ENCODE assay signal across 8 cellular contexts in genomic region chrX:23783569-23784486, GRCh38. TPM values are rescaled to one million over a fixed set of nuclear protein-coding genes. Genes with fewer than 3 reads are reported as not detected.
A peak's percentile ranks its signal among the peaks of the same experiment; 100 is the strongest.
DNase-seq lines count a peak whose midpoint lies in the region; ATAC-seq and TF ChIP-seq lines count a peak whose summit lies in the region.

No MANE protein-coding gene starts in this region.

- CTCF ChIA-PET in OCI-LY7 (lab: Charles Lee; ENCODE audit: unreplicated experiment) = interaction anchor here (2.6 kb wide), 1 partner anchor 118 kb away, joined by 16 read pairs; no protein-coding TSS in a partner anchor

- intact Hi-C loops in OCI-LY7 (cut with micrococcal nuclease; ENCODE audit: unreplicated experiment) = loop anchor here (1.0 to 2.0 kb wide), 3 partner anchors 28 to 271 kb away; partner anchors contain the start of gene EIF2S3

- peak overlapping the region; percentile 84 for H3K4me2 ChIP-seq in OCI-LY7 (ENCODE audit: low read length)

- no peaks in the 10 kb centered on the region for H4K20me1 ChIP-seq in OCI-LY7 (ENCODE audit: insufficient read depth, low read length)

- H3K9ac ChIP-seq in ES-I3 (ENCODE audit: low read depth, low read length) (peak overlapping the region; percentile 95; the same call in 1 of the 2 replicates), mucosa of rectum (ENCODE audit: low read depth in 1 of 2, low read length in 2 of 2) (peak overlapping the region; percentile 89 to 93)

- no peak for ATAC-seq in HG03175 (IDR thresholded peaks at IDR 0.05; ENCODE audit: unreplicated experiment)
- ATAC-seq in GM19467 (IDR thresholded peaks at IDR 0.05; ENCODE audit: unreplicated experiment) = no peak

- H2AFZ ChIP-seq in OCI-LY7 (ENCODE audit: low read length) = peak overlapping the region; percentile 70; the same call in 1 of the 2 replicates

- H3K4me1 ChIP-seq in ES-I3 (ENCODE audit: insufficient read depth, low read length) (peaks cover 11% of the 10 kb centered on the region), OCI-LY7 (ENCODE audit: insufficient read depth, low read length, poor library complexity, severe bottlenecking) (peaks cover 26% of the 10 kb centered on the region), mucosa of rectum (ENCODE audit: control insufficient read depth in 2 of 2, insufficient read depth in 2 of 2, low read length in 2 of 2) (peaks cover 2 to 9% of the 10 kb centered on the region in 2 donors)

- no peaks in the 10 kb centered on the region for H3K9me2 ChIP-seq in OCI-LY7 (ENCODE audit: insufficient read depth, low read length)

- peaks cover 12% of the 10 kb centered on the region; the same call in 1 of the 2 replicates for H3K79me2 ChIP-seq in OCI-LY7 (ENCODE audit: insufficient read depth, low read depth, low read length)

- H3K4me3 ChIP-seq in OCI-LY7 (ENCODE audit: low read depth, low read length, poor library complexity, severe bottlenecking) (peak overlapping the region; percentile 89), coronary artery (peak overlapping the region; percentile 73), mucosa of rectum (ENCODE audit: low read length in 2 of 2) (peak overlapping the region; percentile 82 to 89)

- peak; percentile 20 for DNase-seq in OCI-LY7 (ENCODE audit: low spot score)
- DNase-seq in coronary artery (ENCODE audit: low spot score) = no peak
- DNase-seq in NCI-H1105 treated with DMSO at 0.1 percent for 48 hours (lab: John Stamatoyannopoulos, UW) = no peak
- DNase-seq in stimulated activated CD4-positive, alpha-beta T cell treated with anti-CD3 and anti-CD28 coated beads, Interleukin-2, amount 100 ng/mL, for 48 hours = no peak

- H3K36me3 ChIP-seq in ES-I3 (ENCODE audit: insufficient read depth, low read length) (peaks cover 3% of the 10 kb centered on the region; the same call in 1 of the 2 replicates), OCI-LY7 (ENCODE audit: insufficient read depth, low read length) (peaks cover 17% of the 10 kb centered on the region), mucosa of rectum (ENCODE audit: control insufficient read depth in 2 of 2, insufficient read depth in 2 of 2, low read length in 2 of 2) (peaks cover 0 to 12% of the 10 kb centered on the region in 2 donors)

- POLR2A ChIA-PET in OCI-LY7 (lab: Charles Lee) = interaction anchor here (0.6 to 2.7 kb wide), 6 partner anchors 47 to 201 kb away, joined by 3 to 16 read pairs (median 5); no protein-coding TSS in a partner anchor

- H3K9me3 ChIP-seq in ES-I3 (ENCODE audit: control insufficient read depth, insufficient read depth, low read length) (no peaks in the 10 kb centered on the region), OCI-LY7 (ENCODE audit: low read length) (no peaks in the 10 kb centered on the region), mucosa of rectum (ENCODE audit: control insufficient read depth in 2 of 2, low read length in 2 of 2) (no peaks in the 10 kb centered on the region)

- no TSS peak for BruUV-seq in OCI-LY7 (replicated peaks; lab: Mats Ljungman, UMichigan)

- no peaks in the 10 kb centered on the region for H3K27me3 ChIP-seq in mucosa of rectum (ENCODE audit: control insufficient read depth in 2 of 2, insufficient read depth in 2 of 2, low read length in 2 of 2)

- TF ChIP-seq CTCF in OCI-LY7 (conservative IDR thresholded peaks at IDR 0.05; ENCODE audit: low read length) (no peak), coronary artery (IDR thresholded peaks at IDR 0.05) (no peak)

- H3K27ac ChIP-seq in OCI-LY7 (ENCODE audit: low read depth, low read length, poor library complexity, severe bottlenecking) = peak overlapping the region; percentile 55
- H3K27ac ChIP-seq in coronary artery = peak overlapping the region; percentile 70 to 93
- H3K27ac ChIP-seq in mucosa of rectum (ENCODE audit: low read depth in 2 of 2, low read length in 2 of 2) = peak overlapping the region; percentile 89 to 93

RNA-seq across cellular contexts. Expression of gene SAT1, which starts 0.9 kb away (rescaled TPM):
- 46.9 and 75.9 TPM in 2 replicates for total RNA-seq in OCI-LY7 (2014; rRNA removed; shearing (Covaris generic))
- 50.7 and 56.8 TPM in 2 replicates for total RNA-seq in OCI-LY7 (2022)

RNA-seq across cellular contexts. Expression of gene ACOT9, which starts 40.8 kb away (rescaled TPM):
- total RNA-seq in OCI-LY7 (2014; rRNA removed; shearing (Covaris generic)) = 9.0 and 10.6 TPM in 2 replicates
- total RNA-seq in OCI-LY7 (2022) = 1.9 and 2.1 TPM in 2 replicates
